24 cellular contexts compared by ENCODE assay signal in genomic region chr4:93299116-93299515, GRCh38.
DNase-seq lines count a peak whose midpoint lies in the region; ATAC-seq, FAIRE-seq and TF ChIP-seq lines count a peak whose summit lies in the region.
"Had no signal": no experiment of that assay in that cellular context is flagged by ENCODE, and none has a peak within 500 bp of the region (broad histone marks: within the 10 kb centered on the region; RNA-seq: fewer than 3 reads in every experiment).

No MANE protein-coding gene starts in this region.

- H3K36me3 Mint-ChIP-seq in activated CD4-positive, alpha-beta T cell treated with anti-CD3 and anti-CD28 coated beads, Interleukin-2, amount 10 ng/mL, durations not matched to agents 7 days and 5 days (ENCODE audit: low read depth), result no peaks in the 10 kb centered on the region
- no peaks in the 10 kb centered on the region for H3K36me3 Mint-ChIP-seq in activated CD4-positive, alpha-beta T cell treated with anti-CD3 and anti-CD28 coated beads for 36 hours (ENCODE audit: low read depth)
- H3K36me3 Mint-ChIP-seq: activated naive CD8-positive, alpha-beta T cell treated with anti-CD3 and anti-CD28 coated beads, Interleukin-2, amount 10 ng/mL, durations not matched to agents 7 days and 5 days had no signal

- H3K4me3 Mint-ChIP-seq in activated CD4-positive, alpha-beta T cell treated with anti-CD3 and anti-CD28 coated beads, Interleukin-2, amount 10 ng/mL, durations not matched to agents 7 days and 5 days, result no peak overlapping the region
- H3K4me3 Mint-ChIP-seq in activated CD4-positive, alpha-beta T cell treated with anti-CD3 and anti-CD28 coated beads for 36 hours, result no peak overlapping the region
- H3K4me3 Mint-ChIP-seq: activated CD4-positive, alpha-beta T cell treated with anti-CD3 and anti-CD28 coated beads, Interleukin-2, amount 10 ng/mL, durations not matched to agents 24 days and 14 days; activated naive CD8-positive, alpha-beta T cell treated with anti-CD3 and anti-CD28 coated beads, Interleukin-2, amount 10 ng/mL, durations not matched to agents 7 days and 5 days; B cell had no signal

- intact Hi-C loops in activated CD4-positive, alpha-beta T cell treated with anti-CD3 and anti-CD28 coated beads for 36 hours (cut with DNase I, micrococcal nuclease), result no loop called here

- ATAC-seq in activated CD4-positive, alpha-beta T cell treated with anti-CD3 and anti-CD28 coated beads for 36 hours, result no peak
- peak; percentile 60 for ATAC-seq in HG02973 (IDR thresholded peaks at IDR 0.05; ENCODE audit: unreplicated experiment)
- ATAC-seq in HG03045 (IDR thresholded peaks at IDR 0.05; ENCODE audit: unreplicated experiment), result no peak
- ATAC-seq: Right ventricle myocardium inferior had no signal

- H3K9me3 ChIP-seq in OCI-LY1 (ENCODE audit: low read length), result no peaks in the 10 kb centered on the region
- H3K9me3 ChIP-seq: esophagus squamous epithelium, upper lobe of left lung had no signal

- H3K9me3 Mint-ChIP-seq in activated CD4-positive, alpha-beta T cell treated with anti-CD3 and anti-CD28 coated beads, Interleukin-2, amount 10 ng/mL, durations not matched to agents 7 days and 5 days, result no peaks in the 10 kb centered on the region
- peaks cover 5% of the 10 kb centered on the region for H3K9me3 Mint-ChIP-seq in activated CD4-positive, alpha-beta T cell treated with anti-CD3 and anti-CD28 coated beads for 36 hours (ENCODE audit: low read depth)
- H3K9me3 Mint-ChIP-seq: activated CD4-positive, alpha-beta T cell treated with anti-CD3 and anti-CD28 coated beads, Interleukin-2, amount 10 ng/mL, durations not matched to agents 24 days and 14 days; activated naive CD8-positive, alpha-beta T cell treated with anti-CD3 and anti-CD28 coated beads, Interleukin-2, amount 10 ng/mL, durations not matched to agents 7 days and 5 days had no signal

- H3K9ac ChIP-seq in OCI-LY1 (ENCODE audit: low read length), result peak overlapping the region; percentile 25; the same call in 1 of the 2 replicates

- TF ChIP-seq CTCF in OCI-LY1 (IDR thresholded peaks at IDR 0.05; ENCODE audit: low read length), result no peak

- H3K27ac Mint-ChIP-seq in activated CD4-positive, alpha-beta T cell treated with anti-CD3 and anti-CD28 coated beads, Interleukin-2, amount 10 ng/mL, durations not matched to agents 7 days and 5 days, result peak overlapping the region; percentile 61
- no peak overlapping the region for H3K27ac Mint-ChIP-seq in activated CD4-positive, alpha-beta T cell treated with anti-CD3 and anti-CD28 coated beads for 36 hours
- H3K27ac Mint-ChIP-seq: activated CD4-positive, alpha-beta T cell treated with anti-CD3 and anti-CD28 coated beads, Interleukin-2, amount 10 ng/mL, durations not matched to agents 24 days and 14 days; activated naive CD8-positive, alpha-beta T cell treated with anti-CD3 and anti-CD28 coated beads, Interleukin-2, amount 10 ng/mL, durations not matched to agents 7 days and 5 days; B cell had no signal

- H3K27me3 Mint-ChIP-seq in activated CD4-positive, alpha-beta T cell treated with anti-CD3 and anti-CD28 coated beads, Interleukin-2, amount 10 ng/mL, durations not matched to agents 7 days and 5 days, result no peaks in the 10 kb centered on the region
- H3K27me3 Mint-ChIP-seq in activated CD4-positive, alpha-beta T cell treated with anti-CD3 and anti-CD28 coated beads for 36 hours, result no peaks in the 10 kb centered on the region
- H3K27me3 Mint-ChIP-seq: activated CD4-positive, alpha-beta T cell treated with anti-CD3 and anti-CD28 coated beads, Interleukin-2, amount 10 ng/mL, durations not matched to agents 24 days and 14 days; activated naive CD8-positive, alpha-beta T cell treated with anti-CD3 and anti-CD28 coated beads, Interleukin-2, amount 10 ng/mL, durations not matched to agents 7 days and 5 days; B cell had no signal

- H3K4me2 ChIP-seq in OCI-LY1 (ENCODE audit: low read length), result peak overlapping the region; percentile 55

- H3K79me2 ChIP-seq in OCI-LY1 (ENCODE audit: insufficient read depth, low read length), result peaks cover 31% of the 10 kb centered on the region

- H3K36me3 ChIP-seq in OCI-LY1 (ENCODE audit: insufficient read depth, low read length), result no peaks in the 10 kb centered on the region
- H3K36me3 ChIP-seq: esophagus squamous epithelium, upper lobe of left lung had no signal

- TF ChIP-seq POLR2A in GM12891 (IDR thresholded peaks at IDR 0.05; ENCODE audit: low read depth, low read length), result no peak

- no peaks in the 10 kb centered on the region for H3F3A ChIP-seq in OCI-LY1 (ENCODE audit: insufficient read depth, low read length)

- POLR2A ChIA-PET in activated CD4-positive, alpha-beta T cell treated with anti-CD3 and anti-CD28 coated beads, Interleukin-2, amount 10 ng/mL, durations not matched to agents 7 days and 5 days (lab: Charles Lee), result no interaction called here
- POLR2A ChIA-PET in activated CD4-positive, alpha-beta T cell treated with anti-CD3 and anti-CD28 coated beads for 36 hours (lab: Charles Lee), result no interaction called here

- H3K4me3 ChIP-seq in OCI-LY1 (ENCODE audit: low read depth, low read length, poor library complexity, severe bottlenecking), result peak overlapping the region; percentile 33
- H3K4me3 ChIP-seq: esophagus squamous epithelium, upper lobe of left lung had no signal

- H4K20me1 ChIP-seq in OCI-LY1 (ENCODE audit: insufficient read depth, low read length), result no peaks in the 10 kb centered on the region

- FAIRE-seq in GM12891 (lab: Jason Lieb, UNC), result no peak
- FAIRE-seq: colon, GM18507, TTC549 had no signal

- peaks cover 41% of the 10 kb centered on the region for H3K4me1 ChIP-seq in OCI-LY1 (ENCODE audit: insufficient read depth, low read length, severe bottlenecking)
- H3K4me1 ChIP-seq: upper lobe of left lung had no signal

- H3K4me1 Mint-ChIP-seq in activated CD4-positive, alpha-beta T cell treated with anti-CD3 and anti-CD28 coated beads, Interleukin-2, amount 10 ng/mL, durations not matched to agents 7 days and 5 days, result peaks cover 3% of the 10 kb centered on the region
- H3K4me1 Mint-ChIP-seq in activated CD4-positive, alpha-beta T cell treated with anti-CD3 and anti-CD28 coated beads for 36 hours, result no peaks in the 10 kb centered on the region
- H3K4me1 Mint-ChIP-seq: activated CD4-positive, alpha-beta T cell treated with anti-CD3 and anti-CD28 coated beads, Interleukin-2, amount 10 ng/mL, durations not matched to agents 24 days and 14 days; activated naive CD8-positive, alpha-beta T cell treated with anti-CD3 and anti-CD28 coated beads, Interleukin-2, amount 10 ng/mL, durations not matched to agents 7 days and 5 days; B cell had no signal

- H2AFZ ChIP-seq in OCI-LY1 (ENCODE audit: low read length), result no peak overlapping the region

- CTCF ChIA-PET in activated CD4-positive, alpha-beta T cell treated with anti-CD3 and anti-CD28 coated beads, Interleukin-2, amount 10 ng/mL, durations not matched to agents 7 days and 5 days (lab: Charles Lee), result no interaction called here
- CTCF ChIA-PET in activated CD4-positive, alpha-beta T cell treated with anti-CD3 and anti-CD28 coated beads for 36 hours (lab: Charles Lee), result no interaction called here

- DNase-seq in activated CD4-positive, alpha-beta T cell treated with anti-CD3 and anti-CD28 coated beads, Interleukin-2, amount 10 ng/mL, durations not matched to agents 7 days and 5 days, result no peak
- no peak for DNase-seq in activated CD4-positive, alpha-beta T cell treated with anti-CD3 and anti-CD28 coated beads for 36 hours
- DNase-seq in GM12891 (ENCODE audit: insufficient read length, low spot score) (no peak), NCI-H2081 treated with DMSO at 0.1 percent for 48 hours (lab: John Stamatoyannopoulos, UW) (no peak), NCI-H1694 (lab: John Stamatoyannopoulos, UW) (no peak)
- DNase-seq: 8988T; activated CD4-positive, alpha-beta T cell treated with anti-CD3 and anti-CD28 coated beads, Interleukin-2, amount 10 ng/mL, durations not matched to agents 24 days and 14 days; activated CD8-positive, alpha-beta memory T cell treated with anti-CD3 and anti-CD28 coated beads, Interleukin-2, amount 50 U/mL, for 4 hours; activated naive CD8-positive, alpha-beta T cell treated with anti-CD3 and anti-CD28 coated beads, Interleukin-2, amount 10 ng/mL, durations not matched to agents 7 days and 5 days; esophagus squamous epithelium; HCEC 1CT; NCI-H1105 treated with DMSO at 0.1 percent for 48 hours; NCI-H524; occipital lobe; SW 1271; upper lobe of left lung had no signal

- H3K27ac ChIP-seq in OCI-LY1 (ENCODE audit: low read depth, low read length, poor library complexity, severe bottlenecking), result peak overlapping the region; percentile 52
- H3K27ac ChIP-seq: esophagus squamous epithelium, upper lobe of left lung had no signal

- H3K27me3 ChIP-seq in OCI-LY1 (ENCODE audit: insufficient read depth, low read length), result no peaks in the 10 kb centered on the region
- H3K27me3 ChIP-seq: esophagus squamous epithelium, upper lobe of left lung had no signal

- no peaks in the 10 kb centered on the region for H3K9me2 ChIP-seq in OCI-LY1 (ENCODE audit: low read depth, low read length)

TF ChIP-seq in GM12891, 5 proteins besides CTCF, POLR2A, EP300 and RAD21:
- TF ChIP-seq TAF1 (IDR thresholded peaks at IDR 0.05; ENCODE audit: low read depth, low read length) (no peak), SPI1 (IDR thresholded peaks at IDR 0.05; ENCODE audit: low read depth, low read length) (no peak), POU2F2 (IDR thresholded peaks at IDR 0.05; ENCODE audit: low read depth, low read length) (no peak), POLR2AphosphoS5 (IDR thresholded peaks at IDR 0.05; ENCODE audit: low read depth, low read length) (no peak), PAX5 (IDR thresholded peaks at IDR 0.05; ENCODE audit: insufficient read depth, low read length, severe bottlenecking) (no peak)
